Comparison of ENCODE assay signal across 1 cellular context in genomic region chr12:45909041-45909713, GRCh38.
TF ChIP-seq lines count a peak whose summit lies in the region.

No MANE protein-coding gene starts in this region.

TF ChIP-seq in GM23338, 12 proteins besides CTCF, POLR2A, EP300 and RAD21 (continued from another document):
- TF ChIP-seq ZNF462 (CRISPR knock-in tag; IDR thresholded peaks at IDR 0.05) (no peak), EZH2phosphoT487 (IDR thresholded peaks at IDR 0.05; ENCODE audit: unreplicated experiment) (no peak), CREB1 (CRISPR knock-in tag; IDR thresholded peaks at IDR 0.05; ENCODE audit: low read depth) (no peak), ZNF114 (CRISPR knock-in tag; IDR thresholded peaks at IDR 0.05) (no peak), JUNB (IDR thresholded peaks at IDR 0.05; ENCODE audit: unreplicated experiment) (no peak)
